Comparison of ENCODE assay signal across 8 cellular contexts in the genomic region with DNA sequence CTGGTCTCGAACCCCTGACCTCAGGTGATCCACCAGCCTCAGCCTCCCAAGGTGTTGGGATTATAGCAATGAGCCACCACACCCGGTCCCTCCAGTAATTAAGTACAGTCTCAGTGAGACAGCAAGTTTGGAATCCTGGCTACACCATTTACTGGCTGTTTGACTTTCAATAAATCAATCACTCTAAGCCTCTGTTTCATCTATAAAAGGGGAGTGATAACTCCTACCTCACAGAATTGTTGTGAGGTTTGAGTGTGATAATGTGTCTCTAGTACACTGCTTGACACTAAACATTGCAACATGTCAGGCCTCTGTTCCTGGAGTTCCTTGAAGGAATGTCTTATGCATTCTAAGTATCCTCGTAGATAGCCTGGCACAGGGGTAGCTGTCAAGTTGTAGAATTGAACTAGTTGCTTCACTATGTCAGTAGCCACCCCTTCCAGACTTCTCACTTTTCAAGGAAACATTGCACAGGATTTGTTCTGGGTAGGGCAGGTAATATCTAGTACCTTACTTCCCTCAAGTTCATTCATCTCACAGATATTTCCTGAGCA. TPM values are rescaled to one million over a fixed set of nuclear protein-coding genes. Genes with fewer than 3 reads are reported as not detected.
DNase-seq lines count a peak whose midpoint lies in the region; ATAC-seq, FAIRE-seq and TF ChIP-seq lines count a peak whose summit lies in the region.

No MANE protein-coding gene starts in this region.

- peaks cover 0 to 5% (median 2%) of the 10 kb centered on the region in 5 donors for H3K27me3 Mint-ChIP-seq in naive thymus-derived CD8-positive, alpha-beta T cell

- H3K9me3 ChIP-seq in HUES64 (ENCODE audit: insufficient read depth, low read depth, low read length) (no peaks in the 10 kb centered on the region), mammary epithelial cell (replicated peaks; ENCODE audit: insufficient read depth, low read length) (no peaks in the 10 kb centered on the region)

- FAIRE-seq in HTR-8/SVneo (lab: Jason Lieb, UNC) = no peak

- H3K27ac ChIP-seq in HUES64 (ENCODE audit: low read depth, low read length) = no peak overlapping the region
- H3K27ac ChIP-seq in mammary epithelial cell (ENCODE audit: insufficient read depth, low read depth, low read length) = no peak overlapping the region

- peaks cover 14% of the 10 kb centered on the region for H3K27me3 ChIP-seq in HUES64 (ENCODE audit: insufficient read depth, low read length)
- H3K27me3 ChIP-seq in mammary epithelial cell (ENCODE audit: insufficient read depth, low read length) = no peaks in the 10 kb centered on the region

- peaks cover 16 to 57% (median 46%) of the 10 kb centered on the region in 4 donors for H3K4me1 Mint-ChIP-seq in naive thymus-derived CD8-positive, alpha-beta T cell

- ATAC-seq in naive thymus-derived CD8-positive, alpha-beta T cell = no peak
- ATAC-seq in HG03442 (IDR thresholded peaks at IDR 0.05; ENCODE audit: unreplicated experiment) (no peak), GM18868 (IDR thresholded peaks at IDR 0.05; ENCODE audit: unreplicated experiment) (no peak)

- H3K4me1 ChIP-seq in HUES64 (ENCODE audit: insufficient read depth, low read length) (peaks cover 7% of the 10 kb centered on the region; the same call in 1 of the 2 replicates), mammary epithelial cell (ENCODE audit: insufficient read depth, low read length) (peaks cover 21% of the 10 kb centered on the region)

- H3K9ac ChIP-seq in HUES64 (ENCODE audit: low read depth, low read length) (no peak overlapping the region), mammary epithelial cell (ENCODE audit: insufficient read depth, low read length) (no peak overlapping the region)

- no TSS peak for BruUV-seq in mammary epithelial cell (replicated peaks; lab: Mats Ljungman, UMichigan)

- H2AFZ ChIP-seq in mammary epithelial cell (ENCODE audit: low read depth, low read length) = no peak overlapping the region

- H3K36me3 Mint-ChIP-seq in naive thymus-derived CD8-positive, alpha-beta T cell = peaks cover 0 to 18% (median 3%) of the 10 kb centered on the region in 3 donors

- DNase-seq in AG10803 (ENCODE audit: low read depth) (no peak), mammary epithelial cell (no peak), HTR-8/SVneo (ENCODE audit: insufficient read length, low spot score) (no peak), dedifferentiated amniotic fluid mesenchymal stem cell (ENCODE audit: extremely low spot score) (no peak)
- DNase-seq in naive thymus-derived CD8-positive, alpha-beta T cell = no peak

- POLR2A ChIA-PET in naive thymus-derived CD8-positive, alpha-beta T cell (lab: Charles Lee) = interaction anchor here (0.9 to 3.6 kb wide), 6 partner anchors 16 to 734 kb away, joined by 3 to 27 read pairs (median 12); partner anchors contain the start of gene SCAMP3

- WGBS in HUES64 = 91% methylated on average over 3 of the region's 3 CpGs
- 100% methylated on average over 3 of the region's 3 CpGs for WGBS in mammary epithelial cell (ENCODE audit: low coverage, missing lambda C conversion rate)

- H3K4me2 ChIP-seq in mammary epithelial cell (ENCODE audit: insufficient read depth, low read depth, low read length) = peak overlapping the region; percentile 84

- H3K4me3 ChIP-seq in AG10803 (ENCODE audit: low read length) = peak overlapping the region; percentile 75
- H3K4me3 ChIP-seq in HUES64 (ENCODE audit: low read length) = peak overlapping the region; percentile 65
- peak overlapping the region in 1 of 3 experiments; percentile 64 for H3K4me3 ChIP-seq in mammary epithelial cell (replicated peaks in 1 of 3; ENCODE audit: insufficient read depth in 1 of 3, low read depth in 2 of 3, low read length in 3 of 3)

- in situ Hi-C loops in mammary epithelial cell (cut with MboI; ENCODE audit: low sequenced_read_pairs in 2 of 2) = no loop called here

- no peak for TF ChIP-seq CTCF in AG10803 (conservative IDR thresholded peaks at IDR 0.05; ENCODE audit: low read length)
- TF ChIP-seq CTCF in mammary epithelial cell (conservative IDR thresholded peaks at IDR 0.05 in 1 of 2, IDR thresholded peaks at IDR 0.05 in 1 of 2; ENCODE audit: extremely low read depth in 1 of 2, insufficient read depth in 1 of 2, low read depth in 1 of 2, low read length in 2 of 2) = no peak

- H3K4me3 Mint-ChIP-seq in naive thymus-derived CD8-positive, alpha-beta T cell = peak overlapping the region; percentile 77 to 94 (median 89)

- H4K20me1 ChIP-seq in mammary epithelial cell (ENCODE audit: insufficient read depth, low read length) = no peaks in the 10 kb centered on the region

- intact Hi-C loops in mammary epithelial cell (cut with micrococcal nuclease) = no loop called here

- dilution Hi-C loops in mammary epithelial cell (cut with HindIII; ENCODE audit: low sequenced_read_pairs) = no loop called here

- peaks cover 0 to 5% (median 2%) of the 10 kb centered on the region in 9 donors for H3K9me3 Mint-ChIP-seq in naive thymus-derived CD8-positive, alpha-beta T cell

- H3K79me2 ChIP-seq in mammary epithelial cell (ENCODE audit: insufficient read depth, low read length) = peaks cover 8% of the 10 kb centered on the region

- peak overlapping the region; percentile 93 to 100 (median 96) for H3K27ac Mint-ChIP-seq in naive thymus-derived CD8-positive, alpha-beta T cell

- CTCF ChIA-PET in mammary epithelial cell (lab: Charles Lee; ENCODE audit: low non-redundant PET) = no interaction called here

- H3K36me3 ChIP-seq in HUES64 (ENCODE audit: insufficient read depth, low read length) (peaks cover 10% of the 10 kb centered on the region; the same call in 1 of the 2 replicates), mammary epithelial cell (ENCODE audit: insufficient read depth, low read length) (no peaks in the 10 kb centered on the region)

RNA-seq across cellular contexts. Expression of gene ENTREP3, which starts 12.4 kb away (rescaled TPM):
- 33.7 TPM for polyA plus RNA-seq in HUES64 (2013, experiment 1 of 2)
- polyA plus RNA-seq in HUES64 (2013, experiment 2 of 2) = 40.1 TPM
- 10 to 100 TPM; 10.0 to 66.1 TPM for total RNA-seq in mammary epithelial cell
- 18.4 TPM for polyA plus RNA-seq in mammary epithelial cell
- polyA minus RNA-seq in mammary epithelial cell = 73.9 TPM
- total RNA-seq in naive thymus-derived CD8-positive, alpha-beta T cell = 10 to 100 TPM; 10.7 to 13.5 TPM
- polyA plus RNA-seq in naive thymus-derived CD8-positive, alpha-beta T cell = 1 to 10 TPM; 1.8 to 2.5 (median 2.3) TPM

RNA-seq across cellular contexts. Expression of gene SCAMP3, which starts 19.3 kb away (rescaled TPM):
- polyA plus RNA-seq in HUES64 (2013, experiment 1 of 2) = 51.0 TPM
- 54.1 TPM for polyA plus RNA-seq in HUES64 (2013, experiment 2 of 2)
- 10 to 100 TPM; 36.7 to 57.7 TPM for total RNA-seq in mammary epithelial cell
- polyA plus RNA-seq in mammary epithelial cell = 90.5 TPM
- 75.5 TPM for polyA minus RNA-seq in mammary epithelial cell
- 100 to 1,000 TPM in 1 of 2 experiments, 10 to 100 TPM in 1; 93.3 to 105 TPM for total RNA-seq in naive thymus-derived CD8-positive, alpha-beta T cell
- 100 to 1,000 TPM; 124 to 189 (median 138) TPM for polyA plus RNA-seq in naive thymus-derived CD8-positive, alpha-beta T cell

RNA-seq across cellular contexts. Expression of gene CLK2, which starts 30.4 kb away (rescaled TPM):
- 54.0 TPM for polyA plus RNA-seq in HUES64 (2013, experiment 1 of 2)
- polyA plus RNA-seq in HUES64 (2013, experiment 2 of 2) = 50.2 TPM
- 10 to 100 TPM; 21.5 to 41.5 TPM for total RNA-seq in mammary epithelial cell
- 36.1 TPM for polyA plus RNA-seq in mammary epithelial cell
- polyA minus RNA-seq in mammary epithelial cell = 93.7 TPM
- total RNA-seq in naive thymus-derived CD8-positive, alpha-beta T cell = 100 to 1,000 TPM; 115 to 134 TPM
- polyA plus RNA-seq in naive thymus-derived CD8-positive, alpha-beta T cell = 10 to 100 TPM; 11.3 to 22.6 (median 12.9) TPM

RNA-seq across cellular contexts. Expression of gene HCN3, which starts 34.4 kb away (rescaled TPM):
- 2.7 TPM for polyA plus RNA-seq in HUES64 (2013, experiment 1 of 2)
- polyA plus RNA-seq in HUES64 (2013, experiment 2 of 2) = 4.3 TPM
- 1 to 10 TPM; 1.3 to 4.8 TPM for total RNA-seq in mammary epithelial cell
- polyA plus RNA-seq in mammary epithelial cell = 3.0 TPM
- 10.3 TPM for polyA minus RNA-seq in mammary epithelial cell
- 1 to 10 TPM; 3.9 to 4.1 TPM for total RNA-seq in naive thymus-derived CD8-positive, alpha-beta T cell
- under 1 TPM in 2 of 3 donors, not detected in 1; 0.20 to 0.51 TPM for polyA plus RNA-seq in naive thymus-derived CD8-positive, alpha-beta T cell

RNA-seq across cellular contexts. Expression of gene MTX1, which starts 34.4 kb away (rescaled TPM):
- 39.9 TPM for polyA plus RNA-seq in HUES64 (2013, experiment 1 of 2)
- polyA plus RNA-seq in HUES64 (2013, experiment 2 of 2) = 41.0 TPM
- 10 to 100 TPM; 34.2 to 49.3 TPM for total RNA-seq in mammary epithelial cell
- 82.0 TPM for polyA plus RNA-seq in mammary epithelial cell
- 31.0 TPM for polyA minus RNA-seq in mammary epithelial cell
- total RNA-seq in naive thymus-derived CD8-positive, alpha-beta T cell = 10 to 100 TPM; 26.9 to 27.1 TPM
- 10 to 100 TPM; 45.8 to 50.7 (median 48.5) TPM for polyA plus RNA-seq in naive thymus-derived CD8-positive, alpha-beta T cell
